In the genomic region with DNA sequence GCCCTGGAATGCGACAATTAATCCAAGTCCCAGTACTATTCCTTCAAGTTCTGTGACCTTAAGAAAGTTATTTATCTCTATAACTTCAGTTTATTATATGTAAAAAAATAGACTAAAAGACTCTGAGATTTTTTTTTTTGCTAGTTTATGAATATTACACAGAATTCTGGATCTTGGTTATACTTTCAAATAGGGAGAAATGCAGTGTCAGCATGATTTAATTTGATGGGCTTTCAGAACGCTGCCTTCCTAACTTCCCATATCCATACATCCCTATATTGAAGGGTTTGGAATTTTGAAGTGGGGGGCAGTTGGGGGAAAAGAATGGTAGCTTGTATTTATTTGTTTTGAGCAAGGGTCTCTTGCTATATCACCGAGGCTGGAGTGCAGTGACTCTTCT, we compare ENCODE assay signal across 28 cellular contexts.
"Had no signal": no experiment of that assay in that cellular context is flagged by ENCODE, and none has a peak within 500 bp of the region (broad histone marks: within the 10 kb centered on the region; RNA-seq: fewer than 3 reads in every experiment).

No MANE protein-coding gene starts in this region.

- H3K4me2 ChIP-seq: neural progenitor cell, smooth muscle cell had no signal

- H3K27me3 ChIP-seq: neural progenitor cell, ovary, spleen, suprapubic skin, testis, tibial artery, transverse colon, upper lobe of right lung, uterus had no signal

- H3K4me3 ChIP-seq: neural progenitor cell, ovary, psoas muscle, skin epidermis, smooth muscle cell, spleen, suprapubic skin, testis, tibial artery, transverse colon, upper lobe of right lung, uterus had no signal

- H3K36me3 ChIP-seq: neural progenitor cell, ovary, spleen, suprapubic skin, tibial artery, transverse colon, upper lobe of right lung, uterus had no signal

- H3K27ac ChIP-seq: neural progenitor cell, ovary, parathyroid adenoma, psoas muscle, skin epidermis, spleen, suprapubic skin, testis, tibial artery, transverse colon, upper lobe of right lung, uterus had no signal

- H2AFZ ChIP-seq: parathyroid adenoma had no signal

- H3K4me1 ChIP-seq: neural progenitor cell, parathyroid adenoma, psoas muscle, spleen, suprapubic skin, testis, tibial artery, transverse colon, upper lobe of right lung, uterus had no signal

- H3K9ac ChIP-seq: neural progenitor cell, parathyroid adenoma had no signal

- H3K79me2 ChIP-seq: parathyroid adenoma had no signal

- H3K9me3 ChIP-seq: ovary, psoas muscle, spleen, suprapubic skin, testis, tibial artery, transverse colon, upper lobe of right lung, uterus had no signal

- ATAC-seq: psoas muscle; right cardiac atrium; sciatic nerve; stimulated activated memory B cell treated with anti-CD40 and anti-IgM and Interleukin-4, amounts not matched to agents 10 μg/mL and 1 μg/mL and 100 μg/mL, for 72 hours; stimulated activated naive CD8-positive, alpha-beta T cell treated with anti-CD3 and anti-CD28 coated beads, Interleukin-15, amount 100 ng/mL, for 72 hours; stimulated activated naive CD8-positive, alpha-beta T cell treated with anti-CD3 and anti-CD28 coated beads, Interleukin-15, Interleukin-2, amounts not matched to agents 100 U/mL and 50 U/mL, for 24 hours had no signal

- DNase-seq: natural killer cell; occipital lobe; ovary; posterior cingulate gyrus; psoas muscle; right cardiac atrium; spleen; stimulated activated CD4-positive, alpha-beta T cell treated with anti-CD3 and anti-CD28 coated beads, Interleukin-12 subunit alpha, Interleukin-12 subunit beta, amount 100 ng/mL, for 4 hours; stimulated activated CD4-positive, alpha-beta T cell treated with anti-CD3 and anti-CD28 coated beads, Interleukin-1b, Interleukin-23, amount 100 ng/mL, for 48 hours; stimulated activated CD4-positive, alpha-beta T cell treated with anti-CD3 and anti-CD28 coated beads, Interleukin-4, amount 100 ng/mL, for 1 hour; stimulated activated CD4-positive, alpha-beta T cell treated with anti-CD3 and anti-CD28 coated beads, Interleukin-4, amount 100 ng/mL, for 4 hours; stimulated activated CD8-positive, alpha-beta memory T cell treated with anti-CD3 and anti-CD28 coated beads, Interleukin-4, amount 100 ng/mL, for 48 hours; stimulated activated naive CD4-positive, alpha-beta T cell; stimulated activated naive CD8-positive, alpha-beta T cell treated with anti-CD3 and anti-CD28 coated beads, Interleukin-15, amount 100 ng/mL, for 72 hours; stimulated activated naive CD8-positive, alpha-beta T cell treated with anti-CD3 and anti-CD28 coated beads, Interleukin-15, Interleukin-2, amounts not matched to agents 100 U/mL and 50 U/mL, for 24 hours; substantia nigra; testis; tibial artery; transverse colon; upper lobe of right lung; uterus had no signal
